ENCODE assay signal across 19 cellular contexts in genomic region chr14:95417492-95417891, GRCh38.
"Had no signal": no experiment of that assay in that cellular context is flagged by ENCODE, and none has a peak within 500 bp of the region (broad histone marks: within the 10 kb centered on the region; RNA-seq: fewer than 3 reads in every experiment).

No MANE protein-coding gene starts in this region.

- H3K36me3 ChIP-seq: cardiac muscle cell had no signal

- H3K27ac Mint-ChIP-seq: activated naive CD8-positive, alpha-beta T cell; activated T-cell treated with anti-CD3 and anti-CD28 coated beads, Interleukin-2, amount 50 U/mL, for 72 hours; immature natural killer cell; memory B cell; naive thymus-derived CD4-positive, alpha-beta T cell had no signal

- DNase-seq: activated CD4-positive, CD25-positive, alpha-beta regulatory T cell treated with anti-CD3 and anti-CD28 coated beads, Interleukin-2, amount 50 U/mL, for 72 hours; activated CD8-positive, alpha-beta memory T cell treated with anti-CD3 and anti-CD28 coated beads for 24 hours; activated effector memory CD4-positive, alpha-beta T cell treated with anti-CD3 and anti-CD28 coated beads, Interleukin-2, amount 50 U/mL, for 16 hours; activated T-cell treated with anti-CD3 and anti-CD28 coated beads, Interleukin-2, amount 50 U/mL, for 72 hours; erythroblast; immature natural killer cell; mucosa of descending colon; naive thymus-derived CD4-positive, alpha-beta T cell; nucleus accumbens; stimulated activated naive CD8-positive, alpha-beta T cell treated with anti-CD3 and anti-CD28 coated beads, Interleukin-15, amount 100 ng/mL, for 72 hours; T-helper 2 cell; transverse colon had no signal

- H3K9me3 ChIP-seq: mucosa of descending colon, right atrium auricular region, suprapubic skin, transverse colon, vagina had no signal

- H3K27ac ChIP-seq: cardiac muscle cell, right atrium auricular region, suprapubic skin, transverse colon, vagina, VCaP had no signal

- H3K4me3 Mint-ChIP-seq: activated naive CD8-positive, alpha-beta T cell; activated T-cell treated with anti-CD3 and anti-CD28 coated beads, Interleukin-2, amount 50 U/mL, for 72 hours; memory B cell; naive thymus-derived CD4-positive, alpha-beta T cell; stimulated activated naive CD8-positive, alpha-beta T cell treated with anti-CD3 and anti-CD28 coated beads, Interleukin-15, amount 100 ng/mL, for 72 hours had no signal

- H3K4me1 Mint-ChIP-seq: immature natural killer cell; stimulated activated naive CD8-positive, alpha-beta T cell treated with anti-CD3 and anti-CD28 coated beads, Interleukin-15, amount 100 ng/mL, for 72 hours had no signal

- ATAC-seq: activated T-cell treated with anti-CD3 and anti-CD28 coated beads, Interleukin-2, amount 50 U/mL, for 72 hours; mucosa of descending colon; naive thymus-derived CD4-positive, alpha-beta T cell; stimulated activated naive CD8-positive, alpha-beta T cell treated with anti-CD3 and anti-CD28 coated beads, Interleukin-15, amount 100 ng/mL, for 72 hours had no signal

- H3K4me1 ChIP-seq: right atrium auricular region, suprapubic skin, transverse colon had no signal

- H3K27me3 Mint-ChIP-seq: activated naive CD8-positive, alpha-beta T cell; memory B cell; naive thymus-derived CD4-positive, alpha-beta T cell; stimulated activated naive CD8-positive, alpha-beta T cell treated with anti-CD3 and anti-CD28 coated beads, Interleukin-15, amount 100 ng/mL, for 72 hours had no signal

- H3K27me3 ChIP-seq: cardiac muscle cell, right atrium auricular region, suprapubic skin, transverse colon, vagina had no signal

- H3K4me3 ChIP-seq: cardiac muscle cell, mucosa of descending colon, right atrium auricular region, suprapubic skin, transverse colon, vagina had no signal
